ENCODE assay signal across 17 cellular contexts in genomic region chr18:58646334-58646862, GRCh38. TPM values are rescaled to one million over a fixed set of nuclear protein-coding genes. Genes with fewer than 3 reads are reported as not detected.
DNase-seq lines count a peak whose midpoint lies in the region; ATAC-seq, FAIRE-seq and TF ChIP-seq lines count a peak whose summit lies in the region.
"Had no signal": no experiment of that assay in that cellular context is flagged by ENCODE, and none has a peak within 500 bp of the region (broad histone marks: within the 10 kb centered on the region; RNA-seq: fewer than 3 reads in every experiment).

No MANE protein-coding gene starts in this region.

- no peak for ATAC-seq in GM18505 (IDR thresholded peaks at IDR 0.05; ENCODE audit: unreplicated experiment)

- no peaks in the 10 kb centered on the region for H3K27me3 Mint-ChIP-seq in astrocyte (ENCODE audit: low read depth, unreplicated experiment)
- H3K27me3 Mint-ChIP-seq: CD4-positive, alpha-beta memory T cell had no signal

- peak overlapping the region; percentile 42 for H3K56ac ChIP-seq in mesendoderm (ENCODE audit: low read length)

- H2AK5ac ChIP-seq in mesendoderm (ENCODE audit: low read length), result no peak overlapping the region

- H2BK5ac ChIP-seq in mesendoderm (ENCODE audit: low read length), result peak overlapping the region; percentile 70

- peak overlapping the region; percentile 42; the same call in 1 of the 2 replicates for H3K4me3 ChIP-seq in HUES6 (ENCODE audit: low read depth, low read length)
- no peak overlapping the region for H3K4me3 ChIP-seq in astrocyte (ENCODE audit: insufficient read depth, low read depth, low read length)
- no peak overlapping the region for H3K4me3 ChIP-seq in mesendoderm (ENCODE audit: low read length)

- H3K4me1 ChIP-seq in HUES6 (ENCODE audit: control insufficient read depth, insufficient read depth, low read length) (peaks cover 22% of the 10 kb centered on the region), astrocyte (ENCODE audit: insufficient read depth, low read length) (peaks cover 3% of the 10 kb centered on the region), mesendoderm (ENCODE audit: control insufficient read depth, low read depth, low read length) (peaks cover 2% of the 10 kb centered on the region)

- peak overlapping the region; percentile 35 for H3K27ac Mint-ChIP-seq in astrocyte (ENCODE audit: unreplicated experiment)
- H3K27ac Mint-ChIP-seq: CD4-positive, alpha-beta memory T cell had no signal

- FAIRE-seq in astrocyte (lab: Jason Lieb, UNC), result no peak
- FAIRE-seq: G401.6, GM18507, H1 had no signal

- no peak overlapping the region for H3K23ac ChIP-seq in mesendoderm (ENCODE audit: low read length)

- H3K9ac ChIP-seq in HUES6 (ENCODE audit: low read length), result peak overlapping the region; percentile 82
- H3K9ac ChIP-seq in astrocyte (ENCODE audit: low read length), result no peak overlapping the region
- H3K9ac ChIP-seq in mesendoderm (ENCODE audit: low read length), result no peak overlapping the region

- H3K79me1 ChIP-seq in mesendoderm (ENCODE audit: low read length), result no peaks in the 10 kb centered on the region

- H3K18ac ChIP-seq in mesendoderm (ENCODE audit: low read length), result no peak overlapping the region

- H3K9me3 ChIP-seq in HUES6 (ENCODE audit: control insufficient read depth, insufficient read depth, low read depth, low read length), result peaks cover 18% of the 10 kb centered on the region
- no peaks in the 10 kb centered on the region for H3K9me3 ChIP-seq in astrocyte (ENCODE audit: insufficient read depth, low read depth, low read length)

- no peak overlapping the region for H3K4ac ChIP-seq in mesendoderm (ENCODE audit: low read depth, low read length)

- H3K79me2 ChIP-seq in astrocyte (ENCODE audit: insufficient read depth, low read length) (no peaks in the 10 kb centered on the region), mesendoderm (ENCODE audit: control insufficient read depth, insufficient read depth, low read length) (no peaks in the 10 kb centered on the region)

- TF ChIP-seq POLR2A in GM18505 (IDR thresholded peaks at IDR 0.05; ENCODE audit: borderline replicate concordance, extremely low read depth, insufficient read depth, insufficient read length), result no peak

- no peak for TF ChIP-seq CTCF in astrocyte (IDR thresholded peaks at IDR 0.05; ENCODE audit: insufficient read depth, low read depth, low read length)

- H3K36me3 Mint-ChIP-seq in astrocyte (ENCODE audit: low read depth, unreplicated experiment), result no peaks in the 10 kb centered on the region
- H3K36me3 Mint-ChIP-seq: CD4-positive, alpha-beta memory T cell had no signal

- no peaks in the 10 kb centered on the region for H3K9me3 Mint-ChIP-seq in astrocyte (ENCODE audit: unreplicated experiment)

- H2BK120ac ChIP-seq in mesendoderm (ENCODE audit: low read depth, low read length), result no peak overlapping the region

- H3K36me3 ChIP-seq in HUES6 (ENCODE audit: control insufficient read depth, insufficient read depth, low read length) (peaks cover 8% of the 10 kb centered on the region; the same call in 1 of the 2 replicates), astrocyte (ENCODE audit: insufficient read depth, low read length) (no peaks in the 10 kb centered on the region), mesendoderm (ENCODE audit: control insufficient read depth, insufficient read depth, low read length) (no peaks in the 10 kb centered on the region)

- no peak for DNase-seq in astrocyte (ENCODE audit: low read depth)
- DNase-seq in mesendoderm, result peak; percentile 77
- no peak for DNase-seq in cerebellar cortex (ENCODE audit: low spot score)
- DNase-seq in NCI-H1105 treated with DMSO at 0.1 percent for 48 hours (lab: John Stamatoyannopoulos, UW), result no peak
- DNase-seq: C1 segment of cervical spinal cord; Calu3; CD4-positive, alpha-beta memory T cell; COR-L47; DMS153; DND-41; H7; HCEC 1CT had no signal

- H2AFZ ChIP-seq in astrocyte (ENCODE audit: low read depth, low read length), result no peak overlapping the region

- peak overlapping the region; percentile 90; the same call in 1 of the 2 replicates for H3K27ac ChIP-seq in HUES6 (ENCODE audit: low read depth, low read length)
- no peak overlapping the region for H3K27ac ChIP-seq in astrocyte (ENCODE audit: low read depth, low read length)
- peak overlapping the region; percentile 73 for H3K27ac ChIP-seq in mesendoderm (ENCODE audit: low read depth, low read length)

- H3K27me3 ChIP-seq in HUES6 (ENCODE audit: control insufficient read depth, insufficient read depth, low read length) (no peaks in the 10 kb centered on the region), astrocyte (ENCODE audit: insufficient read depth, low read length) (no peaks in the 10 kb centered on the region), mesendoderm (ENCODE audit: insufficient read depth, low read length, poor library complexity) (no peaks in the 10 kb centered on the region)

- no peak overlapping the region for H3K4me2 ChIP-seq in astrocyte (ENCODE audit: low read length)
- H3K4me2 ChIP-seq in mesendoderm (ENCODE audit: low read length), result no peak overlapping the region

- no peaks in the 10 kb centered on the region for H4K20me1 ChIP-seq in astrocyte (ENCODE audit: insufficient read depth, low read length)

- H3K4me1 Mint-ChIP-seq in astrocyte (ENCODE audit: low read depth, unreplicated experiment), result peaks cover 17% of the 10 kb centered on the region

- H4K8ac ChIP-seq in mesendoderm (ENCODE audit: low read depth, low read length), result no peak overlapping the region

- H3K4me3 Mint-ChIP-seq in astrocyte (ENCODE audit: unreplicated experiment), result no peak overlapping the region
- H3K4me3 Mint-ChIP-seq: CD4-positive, alpha-beta memory T cell had no signal

- H2BK15ac ChIP-seq in mesendoderm (replicated peaks; ENCODE audit: low read depth), result no peak overlapping the region

- WGBS in mesendoderm (ENCODE audit: extremely low coverage, insufficient coverage, low lambda C conversion rate), result no CpG with 5 or more reads among the region's 4 CpGs

- H4K5ac ChIP-seq in mesendoderm (ENCODE audit: low read length), result no peak overlapping the region

RNA-seq across cellular contexts. Expression of gene ALPK2, which starts 17.5 kb away (rescaled TPM):
- 84.2 and 87.2 TPM in 2 replicates for total RNA-seq in astrocyte
- 3.0 TPM for polyA plus RNA-seq in mesendoderm (2013, experiment 1 of 2)
- 3.0 TPM for polyA plus RNA-seq in mesendoderm (2013, experiment 2 of 2)
- total RNA-seq: Calu3 had no signal

RNA-seq across cellular contexts. Expression of gene MALT1, which starts 24.9 kb away (rescaled TPM):
- 38.2 and 40.3 TPM in 2 replicates for total RNA-seq in astrocyte
- polyA plus RNA-seq in mesendoderm (2013, experiment 1 of 2), result 17.6 TPM
- 17.7 TPM for polyA plus RNA-seq in mesendoderm (2013, experiment 2 of 2)
